In genomic region chr3:55584716-55585368, GRCh38 we compare ENCODE assay signal across 1 cellular context.
TF ChIP-seq lines count a peak whose summit lies in the region.

No MANE protein-coding gene starts in this region.

TF ChIP-seq in SK-N-SH treated with all-trans-retinoic acid at 6 μM for 48 hours, 23 proteins besides CTCF, POLR2A, EP300 and RAD21 (continued from another document):
- TF ChIP-seq CREB5 (CRISPR knock-in tag; IDR thresholded peaks at IDR 0.05; ENCODE audit: low read depth) (no peak), GLIS3 (CRISPR knock-in tag; IDR thresholded peaks at IDR 0.05) (no peak), ISL1 (CRISPR knock-in tag; IDR thresholded peaks at IDR 0.05) (no peak), TOX (CRISPR knock-in tag; IDR thresholded peaks at IDR 0.05; ENCODE audit: borderline replicate concordance) (no peak), SNAI2 (CRISPR knock-in tag; IDR thresholded peaks at IDR 0.05) (no peak), ZC3H10 (CRISPR knock-in tag; IDR thresholded peaks at IDR 0.05) (no peak), RARB (CRISPR knock-in tag; IDR thresholded peaks at IDR 0.05) (no peak)
